Comparison of ENCODE assay signal across 12 cellular contexts in the genomic region with DNA sequence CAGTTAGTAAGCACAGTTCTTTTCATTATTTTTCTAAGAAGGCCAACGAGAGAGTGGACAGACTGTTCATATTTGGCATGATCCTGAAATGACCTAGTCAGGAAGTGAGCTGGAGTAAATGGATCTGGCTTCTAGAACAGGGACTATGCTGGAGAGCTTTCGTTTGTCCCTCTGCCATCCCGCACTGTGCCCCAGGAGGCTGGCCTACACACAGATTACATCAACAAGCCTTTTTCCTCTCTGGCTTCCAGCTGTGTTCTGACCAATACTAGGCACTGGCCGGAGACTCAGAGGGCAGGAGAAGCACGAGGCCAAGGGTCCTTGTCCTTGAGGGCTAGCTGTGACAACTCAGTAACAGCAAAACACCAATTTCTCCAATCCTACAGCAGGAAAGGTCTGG.
DNase-seq lines count a peak whose midpoint lies in the region; TF ChIP-seq lines count a peak whose summit lies in the region.
"Had no signal": no experiment of that assay in that cellular context is flagged by ENCODE, and none has a peak within 500 bp of the region (broad histone marks: within the 10 kb centered on the region; RNA-seq: fewer than 3 reads in every experiment).

No MANE protein-coding gene starts in this region.

- peak overlapping the region; percentile 1; the same call in 1 of the 2 replicates for H3K4me3 ChIP-seq in ACC112 (ENCODE audit: low read depth, low read length)
- peak overlapping the region; percentile 5 for H3K4me3 ChIP-seq in adipocyte (ENCODE audit: low read length)
- no peak overlapping the region for H3K4me3 ChIP-seq in fibroblast of lung (replicated peaks in 1 of 4; ENCODE audit: control extremely low read depth in 1 of 4, insufficient read depth in 1 of 4, low read depth in 3 of 4, low read length in 4 of 4)

- CTCF ChIA-PET in activated naive CD4-positive, alpha-beta T cell treated with anti-CD3 and anti-CD28 coated beads, Interleukin-2, amount 10 ng/mL, durations not matched to agents 7 days and 5 days (lab: Charles Lee), result no interaction called here

- peaks cover 2% of the 10 kb centered on the region for H3K36me3 Mint-ChIP-seq in activated naive CD4-positive, alpha-beta T cell treated with anti-CD3 and anti-CD28 coated beads, Interleukin-2, amount 10 ng/mL, durations not matched to agents 7 days and 5 days
- H3K36me3 Mint-ChIP-seq in progenitor cell of endocrine pancreas (ENCODE audit: insufficient read depth), result no peaks in the 10 kb centered on the region

- H3K4me1 ChIP-seq in ACC112 (ENCODE audit: control insufficient read depth, insufficient read depth, low read length, unreplicated experiment) (peaks cover 15% of the 10 kb centered on the region), adipocyte (ENCODE audit: control insufficient read depth, insufficient read depth, low read length) (peaks cover 17% of the 10 kb centered on the region), fibroblast of lung (ENCODE audit: control insufficient read depth, extremely low read depth, insufficient read depth, low read length) (peaks cover 5% of the 10 kb centered on the region)

- H4K20me1 ChIP-seq in fibroblast of lung (ENCODE audit: control insufficient read depth, extremely low read depth, insufficient read depth, low read length), result no peaks in the 10 kb centered on the region

- H3K27ac Mint-ChIP-seq in activated naive CD4-positive, alpha-beta T cell treated with anti-CD3 and anti-CD28 coated beads, Interleukin-2, amount 10 ng/mL, durations not matched to agents 7 days and 5 days, result no peak overlapping the region
- H3K27ac Mint-ChIP-seq in progenitor cell of endocrine pancreas, result no peak overlapping the region

- H3K9me3 Mint-ChIP-seq in activated naive CD4-positive, alpha-beta T cell treated with anti-CD3 and anti-CD28 coated beads, Interleukin-2, amount 10 ng/mL, durations not matched to agents 7 days and 5 days, result no peaks in the 10 kb centered on the region
- H3K9me3 Mint-ChIP-seq in progenitor cell of endocrine pancreas (ENCODE audit: low read depth), result no peaks in the 10 kb centered on the region

- no peaks in the 10 kb centered on the region for H3K27me3 Mint-ChIP-seq in activated naive CD4-positive, alpha-beta T cell treated with anti-CD3 and anti-CD28 coated beads, Interleukin-2, amount 10 ng/mL, durations not matched to agents 7 days and 5 days
- H3K27me3 Mint-ChIP-seq in progenitor cell of endocrine pancreas, result no peaks in the 10 kb centered on the region

- H3K4me3 Mint-ChIP-seq in activated naive CD4-positive, alpha-beta T cell treated with anti-CD3 and anti-CD28 coated beads, Interleukin-2, amount 10 ng/mL, durations not matched to agents 7 days and 5 days, result no peak overlapping the region
- H3K4me3 Mint-ChIP-seq in progenitor cell of endocrine pancreas (ENCODE audit: low read depth), result no peak overlapping the region

- H3K27ac ChIP-seq in ACC112 (ENCODE audit: low read depth, low read length) (peak overlapping the region; percentile 34; the same call in 1 of the 2 replicates), fibroblast of lung (ENCODE audit: insufficient read depth, low read length) (no peak overlapping the region)

- H3K4me1 Mint-ChIP-seq in activated naive CD4-positive, alpha-beta T cell treated with anti-CD3 and anti-CD28 coated beads, Interleukin-2, amount 10 ng/mL, durations not matched to agents 7 days and 5 days, result no peaks in the 10 kb centered on the region
- H3K4me1 Mint-ChIP-seq in progenitor cell of endocrine pancreas (ENCODE audit: low read depth), result no peaks in the 10 kb centered on the region

- H3K36me3 ChIP-seq in ACC112 (ENCODE audit: insufficient read depth, low read length) (peaks cover 10% of the 10 kb centered on the region; the same call in 1 of the 2 replicates), adipocyte (ENCODE audit: control insufficient read depth, insufficient read depth, low read length, severe bottlenecking) (peaks cover 2% of the 10 kb centered on the region), fibroblast of lung (ENCODE audit: control insufficient read depth, insufficient read depth, low read length) (no peaks in the 10 kb centered on the region)

- no peak overlapping the region for H2AFZ ChIP-seq in ACC112 (ENCODE audit: low read length, unreplicated experiment)
- H2AFZ ChIP-seq in fibroblast of lung (ENCODE audit: low read length), result no peak overlapping the region

- DNase-seq in adipocyte (ENCODE audit: low read depth) (peak; percentile 43), fibroblast of lung (ENCODE audit: low read depth in 2 of 2) (peak; percentile 31 to 64), midbrain (lab: John Stamatoyannopoulos, UW) (peak; percentile 79), NCI-H2227 treated with DMSO at 0.1 percent for 48 hours (lab: John Stamatoyannopoulos, UW) (no peak), progenitor cell of endocrine pancreas (ENCODE audit: low spot score, unreplicated experiment) (no peak)
- no peak for DNase-seq in activated naive CD4-positive, alpha-beta T cell treated with anti-CD3 and anti-CD28 coated beads, Interleukin-2, amount 10 ng/mL, durations not matched to agents 7 days and 5 days
- DNase-seq in activated naive CD4-positive, alpha-beta T cell (lab: John Stamatoyannopoulos, UW), result no peak
- DNase-seq: activated CD4-positive, alpha-beta T cell treated with anti-CD3 and anti-CD28 coated beads, Interleukin-2, amount 50 U/mL, for 1 hour; DMS79 treated with DMSO at 0.1 percent for 48 hours; NCI-H1092; retina had no signal

- H3K79me2 ChIP-seq in ACC112 (ENCODE audit: control insufficient read depth, insufficient read depth, low read length, unreplicated experiment) (peaks cover 5% of the 10 kb centered on the region), fibroblast of lung (ENCODE audit: control insufficient read depth, insufficient read depth, low read length) (no peaks in the 10 kb centered on the region)

- H3K9me3 ChIP-seq in adipocyte (ENCODE audit: control insufficient read depth, low read length) (no peaks in the 10 kb centered on the region), fibroblast of lung (ENCODE audit: control insufficient read depth, insufficient read depth, low read depth, low read length) (no peaks in the 10 kb centered on the region)

- H3K4me2 ChIP-seq in fibroblast of lung (ENCODE audit: extremely low read depth, insufficient read depth, low read length), result no peak overlapping the region

- H3K27me3 ChIP-seq in ACC112 (ENCODE audit: insufficient read depth, low read length) (no peaks in the 10 kb centered on the region), adipocyte (replicated peaks; ENCODE audit: control insufficient read depth, insufficient read depth, low read length) (no peaks in the 10 kb centered on the region), fibroblast of lung (ENCODE audit: control insufficient read depth, insufficient read depth, low read length) (no peaks in the 10 kb centered on the region)

- TF ChIP-seq CTCF in fibroblast of lung (conservative IDR thresholded peaks at IDR 0.05 in 1 of 2, IDR thresholded peaks at IDR 0.05 in 1 of 2; ENCODE audit: low read depth in 1 of 2, low read length in 2 of 2) (no peak), progenitor cell of endocrine pancreas (IDR thresholded peaks at IDR 0.05; ENCODE audit: unreplicated experiment) (no peak)

- H3K9ac ChIP-seq in adipocyte (ENCODE audit: low read length) (no peak overlapping the region), fibroblast of lung (ENCODE audit: insufficient read depth, low read length) (no peak overlapping the region)

Comparison
In these comparisons a context has a peak if more than half of its experiments do, and no peak if none do; other contexts are left out.
1. H3K4me3 ChIP-seq: peak in ACC112 (single experiment) and adipocyte (single experiment); none in fibroblast of lung (0 of 4).
2. DNase-seq: peak in adipocyte (single experiment), fibroblast of lung (2 of 2) and midbrain (single experiment); none in activated naive CD4-positive, alpha-beta T cell treated with anti-CD3 and anti-CD28 coated beads, Interleukin-2, amount 10 ng/mL, durations not matched to agents 7 days and 5 days (single experiment), NCI-H2227 treated with DMSO at 0.1 percent for 48 hours (single experiment), progenitor cell of endocrine pancreas (single experiment) and activated naive CD4-positive, alpha-beta T cell (0 of 4).